In genomic region chr11:44158384-44158783, GRCh38 we compare ENCODE assay signal across 20 cellular contexts.
DNase-seq lines count a peak whose midpoint lies in the region; ATAC-seq, FAIRE-seq and TF ChIP-seq lines count a peak whose summit lies in the region.
"Had no signal": no experiment of that assay in that cellular context is flagged by ENCODE, and none has a peak within 500 bp of the region (broad histone marks: within the 10 kb centered on the region; RNA-seq: fewer than 3 reads in every experiment).

No MANE protein-coding gene starts in this region.

- no peaks in the 10 kb centered on the region for H3K9me3 ChIP-seq in small intestine (ENCODE audit: control insufficient read depth, low read depth)

- H3K36me3 ChIP-seq in small intestine (ENCODE audit: control insufficient read depth in 2 of 2, insufficient read depth in 2 of 2, low read length in 2 of 2), result peaks cover 0 to 1% of the 10 kb centered on the region in 2 donors

- H3K36me3 Mint-ChIP-seq in WTC11, result peaks cover 3% of the 10 kb centered on the region
- H3K36me3 Mint-ChIP-seq in activated T-cell treated with anti-CD3 and anti-CD28 coated beads, Interleukin-2, amount 50 U/mL, for 24 hours (ENCODE audit: low read depth), result peaks cover 49% of the 10 kb centered on the region

- H3K27ac Mint-ChIP-seq in WTC11, result no peak overlapping the region
- H3K27ac Mint-ChIP-seq in activated T-cell treated with anti-CD3 and anti-CD28 coated beads, Interleukin-2, amount 50 U/mL, for 24 hours, result no peak overlapping the region
- H3K27ac Mint-ChIP-seq: CD14-positive monocyte, GM23338 had no signal

- no peak overlapping the region for H3K4me3 Mint-ChIP-seq in WTC11
- no peak overlapping the region for H3K4me3 Mint-ChIP-seq in activated T-cell treated with anti-CD3 and anti-CD28 coated beads, Interleukin-2, amount 50 U/mL, for 24 hours
- H3K4me3 Mint-ChIP-seq: CD14-positive monocyte; CD4-positive, alpha-beta memory T cell; GM23338 had no signal

- CTCF ChIA-PET in WTC11 (lab: Charles Lee), result no interaction called here

- FAIRE-seq in A204.1 (lab: Jason Lieb, UNC), result peak; percentile 96
- peak; percentile 98 for FAIRE-seq in frontal cortex (lab: Jason Lieb, UNC)
- peak; percentile 92 for FAIRE-seq in small intestine (lab: Jason Lieb, UNC)
- FAIRE-seq: H54, HTR-8/SVneo, K562 had no signal

- H3K27ac ChIP-seq in small intestine (ENCODE audit: low read depth in 1 of 2, low read length in 1 of 2), result no peak overlapping the region
- H3K27ac ChIP-seq: 22Rv1, BLaER1 had no signal

- 97 to 99% (median 98%) methylated on average over 2 of the region's 2 CpGs for WGBS in small intestine, 3 donors

- peaks cover 5% of the 10 kb centered on the region for H3K4me1 Mint-ChIP-seq in WTC11
- peaks cover 11% of the 10 kb centered on the region for H3K4me1 Mint-ChIP-seq in activated T-cell treated with anti-CD3 and anti-CD28 coated beads, Interleukin-2, amount 50 U/mL, for 24 hours (ENCODE audit: low read depth)

- no peaks in the 10 kb centered on the region for H3K4me1 ChIP-seq in small intestine (ENCODE audit: control insufficient read depth in 2 of 2, insufficient read depth in 1 of 2, low read depth in 1 of 2, low read length in 1 of 2)
- H3K4me1 ChIP-seq: BLaER1 had no signal

- POLR2A ChIA-PET in WTC11 (lab: Charles Lee), result no interaction called here

- no peak for ATAC-seq in WTC11
- ATAC-seq in GM18861 (IDR thresholded peaks at IDR 0.05; ENCODE audit: unreplicated experiment), result no peak
- no peak for ATAC-seq in GM21576 (IDR thresholded peaks at IDR 0.05; ENCODE audit: unreplicated experiment)
- ATAC-seq: GM23338 had no signal

- H3K27me3 ChIP-seq in small intestine (ENCODE audit: control insufficient read depth in 2 of 2, insufficient read depth in 2 of 2, low read length in 2 of 2), result no peaks in the 10 kb centered on the region
- H3K27me3 ChIP-seq: BLaER1 had no signal

- peaks cover 6% of the 10 kb centered on the region for H3K9me3 Mint-ChIP-seq in WTC11
- H3K9me3 Mint-ChIP-seq in activated T-cell treated with anti-CD3 and anti-CD28 coated beads, Interleukin-2, amount 50 U/mL, for 24 hours, result no peaks in the 10 kb centered on the region
- H3K9me3 Mint-ChIP-seq: GM23338 had no signal

- no peaks in the 10 kb centered on the region for H3K27me3 Mint-ChIP-seq in WTC11 (ENCODE audit: low read depth)
- H3K27me3 Mint-ChIP-seq in activated T-cell treated with anti-CD3 and anti-CD28 coated beads, Interleukin-2, amount 50 U/mL, for 24 hours, result no peaks in the 10 kb centered on the region
- H3K27me3 Mint-ChIP-seq: CD4-positive, alpha-beta memory T cell had no signal

- DNase-seq in WTC11 (ENCODE audit: low spot score) (no peak), frontal cortex (ENCODE audit: low spot score in 2 of 2) (no peak), small intestine (no peak)
- no peak for DNase-seq in activated T-cell treated with anti-CD3 and anti-CD28 coated beads, Interleukin-2, amount 50 U/mL, for 24 hours
- DNase-seq: CD4-positive, alpha-beta memory T cell; DMS153; DMS79; GF-D8; HCEC 1CT; IMR-90 had no signal

- TF ChIP-seq CTCF in WTC11 (IDR thresholded peaks at IDR 0.05), result no peak

- H3K4me3 ChIP-seq in small intestine (ENCODE audit: low read depth in 1 of 2, low read length in 2 of 2), result no peak overlapping the region
- H3K4me3 ChIP-seq: GM23338, K562 had no signal

TF ChIP-seq in WTC11, 78 proteins besides CTCF, POLR2A, EP300 and RAD21:
- TF ChIP-seq HMGA2 (CRISPR knock-in tag; IDR thresholded peaks at IDR 0.05) (peak; percentile 100), SOX15 (CRISPR knock-in tag; IDR thresholded peaks at IDR 0.05) (no peak), NFATC4 (CRISPR knock-in tag; IDR thresholded peaks at IDR 0.05) (no peak), CDX4 (CRISPR knock-in tag; IDR thresholded peaks at IDR 0.05; ENCODE audit: borderline replicate concordance) (no peak)
